ENCODE assay signal across 13 cellular contexts in the genomic region with DNA sequence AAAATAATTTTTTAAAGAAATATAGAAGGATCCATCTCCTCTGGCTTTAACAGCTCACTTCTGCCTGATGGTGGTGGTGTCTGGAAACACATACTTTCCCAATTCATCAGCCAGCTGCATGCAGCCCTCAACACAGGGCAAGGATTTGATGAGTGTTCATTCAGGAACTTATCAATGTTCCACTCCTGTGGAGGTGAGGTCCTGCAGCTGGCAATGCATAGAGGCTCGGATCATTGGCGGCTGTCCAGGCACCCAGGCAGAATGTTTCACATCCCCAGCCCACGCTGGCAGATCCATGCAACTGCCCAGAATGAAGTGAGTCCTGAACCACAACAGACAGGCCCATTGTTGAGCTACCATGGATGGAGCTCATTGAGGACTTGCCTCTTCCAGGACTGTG. TPM values are rescaled to one million over a fixed set of nuclear protein-coding genes. Genes with fewer than 3 reads are reported as not detected.
A peak's percentile ranks its signal among the peaks of the same experiment; 100 is the strongest.
DNase-seq lines count a peak whose midpoint lies in the region; ATAC-seq, FAIRE-seq and TF ChIP-seq lines count a peak whose summit lies in the region.
"Had no signal": no experiment of that assay in that cellular context is flagged by ENCODE, and none has a peak within 500 bp of the region (broad histone marks: within the 10 kb centered on the region; RNA-seq: fewer than 3 reads in every experiment).

No MANE protein-coding gene starts in this region.

- no peak for DNase-seq in AG09309 (ENCODE audit: low read depth)
- DNase-seq in HT1080 (ENCODE audit: low read depth): peak; percentile 52
- DNase-seq in astrocyte of the spinal cord (ENCODE audit: low read depth, low spot score): peak; percentile 33
- peak; percentile 55 for DNase-seq in hepatic stellate cell (ENCODE audit: low spot score)
- DNase-seq in D721Med (ENCODE audit: insufficient read length, low spot score): no peak
- no peak for DNase-seq in dermis blood vessel endothelial cell
- no peak for DNase-seq in left ventricle myocardium superior
- DNase-seq: activated T-cell treated with anti-CD3 and anti-CD28 coated beads, Interleukin-2, amount 50 U/mL, for 72 hours; AML-193; NCI-H2081; SIG-M5; T1000 had no signal

- ATAC-seq in HG02798 (IDR thresholded peaks at IDR 0.05; ENCODE audit: poor library complexity, unreplicated experiment): no peak
- no peak for ATAC-seq in left ventricle myocardium superior
- ATAC-seq: activated T-cell treated with anti-CD3 and anti-CD28 coated beads, Interleukin-2, amount 50 U/mL, for 72 hours had no signal

- peak; percentile 9 for TF ChIP-seq CTCF in AG09309 (IDR thresholded peaks at IDR 0.05; ENCODE audit: control insufficient read depth, insufficient read depth, low read depth, low read length, missing control alignments)
- peak; percentile 9 for TF ChIP-seq CTCF in astrocyte of the spinal cord (IDR thresholded peaks at IDR 0.05; ENCODE audit: low read depth, low read length)
- TF ChIP-seq CTCF in D721Med (IDR thresholded peaks at IDR 0.05; ENCODE audit: insufficient read depth, missing control alignments): no peak

- intact Hi-C loops in left ventricle myocardium superior (cut with micrococcal nuclease): no loop called here

- in situ Hi-C loops in astrocyte of the spinal cord (cut with HindIII; ENCODE audit: low sequenced_read_pairs): no loop called here

- no peak for FAIRE-seq in D721Med (lab: Jason Lieb, UNC)

- H3K4me3 ChIP-seq in AG09309 (ENCODE audit: control insufficient read depth, low read depth, low read length) (no peak overlapping the region), astrocyte of the spinal cord (ENCODE audit: low read depth, low read length) (no peak overlapping the region)

RNA-seq across cellular contexts. Expression of a gene that starts 55.2 kb away (rescaled TPM):
- total RNA-seq in HT1080 (2014; rRNA removed; shearing (Covaris generic)): 107 and 139 TPM in 2 replicates
- 296 and 319 TPM in 2 replicates for polyA plus RNA-seq in HT1080 (2015; cell fraction: cytosol; rRNA removed)
- polyA plus RNA-seq in HT1080 (2015; cell fraction: nucleus; rRNA removed): 222 and 229 TPM in 2 replicates
- total RNA-seq in dermis blood vessel endothelial cell (under 0.01 and 0.05 TPM in 2 replicates), left ventricle myocardium superior (2.5 TPM)

Comparison
In these comparisons a context has a peak if more than half of its experiments do, and no peak if none do; other contexts are left out.
1. DNase-seq: peak in HT1080 (single experiment), astrocyte of the spinal cord (single experiment) and hepatic stellate cell (single experiment); none in AG09309 (single experiment), D721Med (single experiment), dermis blood vessel endothelial cell (single experiment) and left ventricle myocardium superior (single experiment).
2. RNA of a gene that starts 55.2 kb away (total RNA-seq): 107 to 139 TPM in HT1080; 2.5 TPM in left ventricle myocardium superior (single experiment) and under 0.01 to 0.05 TPM in dermis blood vessel endothelial cell; every median in the first group is over 10 times any median in the second.